Comparison of ENCODE assay signal across 6 cellular contexts in genomic region chr19:54188224-54188871, GRCh38. TPM values are rescaled to one million over a fixed set of nuclear protein-coding genes. Genes with fewer than 3 reads are reported as not detected.
DNase-seq lines count a peak whose midpoint lies in the region; ATAC-seq lines count a peak whose summit lies in the region.

No MANE protein-coding gene starts in this region.

- H3K79me1 ChIP-seq in mesenchymal stem cell (replicated peaks; ENCODE audit: low read length, poor library complexity, severe bottlenecking) = peaks cover 28% of the 10 kb centered on the region

- H3K27me3 ChIP-seq in mesenchymal stem cell (ENCODE audit: control insufficient read depth in 1 of 2, insufficient read depth in 1 of 2, low read length in 2 of 2) = no peaks in the 10 kb centered on the region

- ATAC-seq in GM21737 (IDR thresholded peaks at IDR 0.05; ENCODE audit: unreplicated experiment) = no peak

- H4K8ac ChIP-seq in mesenchymal stem cell (ENCODE audit: low read length) = peak overlapping the region; percentile 42

- no peak overlapping the region for H2BK5ac ChIP-seq in mesenchymal stem cell (ENCODE audit: low read depth, low read length, poor library complexity, severe bottlenecking)

- H3K4me3 ChIP-seq in mesenchymal stem cell (ENCODE audit: insufficient read depth in 1 of 2, low read depth in 1 of 2, low read length in 2 of 2) = peak overlapping the region; percentile 78 to 89

- H3K4ac ChIP-seq in mesenchymal stem cell (ENCODE audit: low read depth in 1 of 2, low read length in 2 of 2) = peak overlapping the region; percentile 75 to 76

- H2AK5ac ChIP-seq in mesenchymal stem cell (ENCODE audit: low read length, severe bottlenecking) = peak overlapping the region; percentile 39

- WGBS in mesenchymal stem cell = 24% methylated on average over 7 of the region's 12 CpGs

- H3K4me1 Mint-ChIP-seq in activated naive CD4-positive, alpha-beta T cell treated with anti-CD3 and anti-CD28 coated beads, Interleukin-2, amount 10 ng/mL, durations not matched to agents 7 days and 5 days = peaks cover 43% of the 10 kb centered on the region

- no peaks in the 10 kb centered on the region for H3K9me3 ChIP-seq in mesenchymal stem cell (ENCODE audit: control insufficient read depth, low read length)

- H3K27me3 Mint-ChIP-seq in activated naive CD4-positive, alpha-beta T cell treated with anti-CD3 and anti-CD28 coated beads, Interleukin-2, amount 10 ng/mL, durations not matched to agents 7 days and 5 days = no peaks in the 10 kb centered on the region

- peak overlapping the region; percentile 96 for H3K27ac Mint-ChIP-seq in activated naive CD4-positive, alpha-beta T cell treated with anti-CD3 and anti-CD28 coated beads, Interleukin-2, amount 10 ng/mL, durations not matched to agents 7 days and 5 days

- peak overlapping the region; percentile 70 for H2BK15ac ChIP-seq in mesenchymal stem cell (ENCODE audit: low read depth, poor library complexity, severe bottlenecking)

- H2BK12ac ChIP-seq in mesenchymal stem cell (ENCODE audit: low read length in 2 of 2) = peak overlapping the region in 1 of 2 experiments; percentile 11

- DNase-seq in NCI-H748 (lab: John Stamatoyannopoulos, UW; ENCODE audit: unreplicated experiment) = peak; percentile 38
- no peak for DNase-seq in NCI-H748 treated with DMSO at 0.1 percent for 48 hours (lab: John Stamatoyannopoulos, UW)
- peak; percentile 70 for DNase-seq in activated naive CD4-positive, alpha-beta T cell treated with anti-CD3 and anti-CD28 coated beads, Interleukin-2, amount 10 ng/mL, durations not matched to agents 7 days and 5 days
- DNase-seq in mesenchymal stem cell = peak; percentile 65
- no peak for DNase-seq in HuH-7.5 (ENCODE audit: low spot score)

- peak overlapping the region; percentile 94 for H3K9ac ChIP-seq in mesenchymal stem cell (ENCODE audit: low read length)

- peaks cover 22 to 27% of the 10 kb centered on the region in 2 experiments for H3K36me3 ChIP-seq in mesenchymal stem cell (ENCODE audit: control insufficient read depth in 1 of 2, insufficient read depth in 2 of 2, low read depth in 1 of 2, low read length in 2 of 2)

- peak overlapping the region; percentile 89 for H3K4me3 Mint-ChIP-seq in activated naive CD4-positive, alpha-beta T cell treated with anti-CD3 and anti-CD28 coated beads, Interleukin-2, amount 10 ng/mL, durations not matched to agents 7 days and 5 days

- H3K36me3 Mint-ChIP-seq in activated naive CD4-positive, alpha-beta T cell treated with anti-CD3 and anti-CD28 coated beads, Interleukin-2, amount 10 ng/mL, durations not matched to agents 7 days and 5 days = peaks cover 16% of the 10 kb centered on the region

- peak overlapping the region; percentile 83 for H3K4me2 ChIP-seq in mesenchymal stem cell (ENCODE audit: low read length, poor library complexity, severe bottlenecking)

- no peak overlapping the region for H4K91ac ChIP-seq in mesenchymal stem cell (ENCODE audit: low read length)

- peak overlapping the region; percentile 64 to 89 for H3K18ac ChIP-seq in mesenchymal stem cell (ENCODE audit: low read depth in 1 of 2, low read length in 2 of 2)

- no peak overlapping the region for H2AFZ ChIP-seq in mesenchymal stem cell (ENCODE audit: low read depth, low read length)

- peaks cover 18% of the 10 kb centered on the region for H3K4me1 ChIP-seq in mesenchymal stem cell (ENCODE audit: control insufficient read depth, insufficient read depth, low read depth, low read length)

- H3K23ac ChIP-seq in mesenchymal stem cell (ENCODE audit: low read length in 2 of 2) = no peak overlapping the region

- CTCF ChIA-PET in activated naive CD4-positive, alpha-beta T cell treated with anti-CD3 and anti-CD28 coated beads, Interleukin-2, amount 10 ng/mL, durations not matched to agents 7 days and 5 days (lab: Charles Lee) = interaction anchor here (0.7 to 2.5 kb wide), 4 partner anchors 10 to 43 kb away, joined by 3 to 10 read pairs (median 4); no protein-coding TSS in a partner anchor

- peak overlapping the region; percentile 53 for H3K27ac ChIP-seq in mesenchymal stem cell (ENCODE audit: low read length, poor library complexity, severe bottlenecking)

- H3K9me3 Mint-ChIP-seq in activated naive CD4-positive, alpha-beta T cell treated with anti-CD3 and anti-CD28 coated beads, Interleukin-2, amount 10 ng/mL, durations not matched to agents 7 days and 5 days = no peaks in the 10 kb centered on the region

- H3K14ac ChIP-seq in mesenchymal stem cell (ENCODE audit: low read length in 2 of 2) = peak overlapping the region in 1 of 2 experiments; percentile 9

- H2BK120ac ChIP-seq in mesenchymal stem cell (ENCODE audit: low read depth, low read length) = peak overlapping the region; percentile 77

RNA-seq across cellular contexts. Expression of gene MBOAT7, which starts 1.0 kb away (rescaled TPM):
- polyA plus RNA-seq in mesenchymal stem cell (2013, experiment 1 of 2) = 175 TPM
- 178 TPM for polyA plus RNA-seq in mesenchymal stem cell (2013, experiment 2 of 2)

RNA-seq across cellular contexts. Expression of gene TSEN34, which starts 2.8 kb away (rescaled TPM):
- 65.1 TPM for polyA plus RNA-seq in mesenchymal stem cell (2013, experiment 1 of 2)
- 67.7 TPM for polyA plus RNA-seq in mesenchymal stem cell (2013, experiment 2 of 2)

RNA-seq across cellular contexts. Expression of gene RPS9, which starts 12.3 kb away (rescaled TPM):
- 1,608 TPM for polyA plus RNA-seq in mesenchymal stem cell (2013, experiment 1 of 2)
- polyA plus RNA-seq in mesenchymal stem cell (2013, experiment 2 of 2) = 1,551 TPM

RNA-seq across cellular contexts. Expression of gene TMC4, which starts 15.4 kb away (rescaled TPM):
- polyA plus RNA-seq in mesenchymal stem cell (2013, experiment 1 of 2) = 1.7 TPM
- 1.2 TPM for polyA plus RNA-seq in mesenchymal stem cell (2013, experiment 2 of 2)

RNA-seq across cellular contexts. Expression of gene LENG1, which starts 28.8 kb away (rescaled TPM):
- 7.5 TPM for polyA plus RNA-seq in mesenchymal stem cell (2013, experiment 1 of 2)
- 7.2 TPM for polyA plus RNA-seq in mesenchymal stem cell (2013, experiment 2 of 2)

Comparison
In these comparisons a context has a peak if more than half of its experiments do, and no peak if none do; other contexts are left out.
1. DNase-seq: peak in NCI-H748 (single experiment), activated naive CD4-positive, alpha-beta T cell treated with anti-CD3 and anti-CD28 coated beads, Interleukin-2, amount 10 ng/mL, durations not matched to agents 7 days and 5 days (single experiment) and mesenchymal stem cell (single experiment); none in NCI-H748 treated with DMSO at 0.1 percent for 48 hours (single experiment) and HuH-7.5 (single experiment).